Comparison of ENCODE assay signal across 8 cellular contexts in the genomic region with DNA sequence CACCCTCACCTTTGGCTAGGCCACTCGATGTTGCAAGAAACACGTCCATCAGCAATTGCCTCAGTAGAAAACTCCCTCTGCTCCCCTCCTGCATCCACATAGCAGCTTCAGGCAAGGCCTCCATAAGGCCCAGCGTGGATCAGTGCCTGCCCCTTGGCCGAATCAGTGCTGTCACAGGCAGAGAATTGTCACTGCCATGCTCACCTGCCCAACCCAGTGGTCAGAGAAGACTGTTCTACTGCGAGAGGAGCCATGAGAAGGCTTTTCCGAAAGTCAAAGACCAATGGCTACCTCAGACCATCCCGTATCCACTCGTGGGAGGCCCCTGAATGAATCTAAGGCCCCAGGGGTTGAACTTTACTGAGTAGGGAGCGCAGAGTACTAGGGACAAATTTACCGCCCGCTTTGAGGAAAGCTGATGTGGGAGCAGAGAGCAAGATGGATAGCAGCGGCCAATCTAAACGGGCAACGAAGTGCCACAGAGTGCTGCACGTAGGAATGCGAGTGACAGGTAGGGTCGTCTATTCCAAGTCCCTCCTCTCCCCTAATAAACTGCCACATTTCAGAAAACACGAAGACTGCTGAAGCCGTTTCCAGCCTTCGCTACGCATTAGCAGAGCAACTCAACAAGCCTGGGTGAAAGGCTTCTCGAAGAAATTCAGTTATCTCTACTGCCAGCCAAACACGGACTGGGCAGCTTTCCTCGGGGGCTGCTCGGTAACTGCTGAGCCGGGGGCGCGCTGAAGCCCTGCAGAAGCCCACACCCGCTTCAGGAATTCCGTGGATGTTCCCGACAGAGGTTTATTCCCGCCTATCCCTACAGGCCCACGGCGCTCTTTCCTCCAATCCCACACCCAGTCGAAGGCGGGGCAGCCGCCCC. TPM values are rescaled to one million over a fixed set of nuclear protein-coding genes. Genes with fewer than 3 reads are reported as not detected.
DNase-seq lines count a peak whose midpoint lies in the region; ATAC-seq and TF ChIP-seq lines count a peak whose summit lies in the region.

No MANE protein-coding gene starts in this region.

- peak; percentile 9; the same call in 1 of the 2 replicates for TF ChIP-seq CTCF in AG04450 (IDR thresholded peaks at IDR 0.05; ENCODE audit: low read depth, low read length)

- ATAC-seq in GM21717 (IDR thresholded peaks at IDR 0.05; ENCODE audit: unreplicated experiment), result peak; percentile 23
- peak; percentile 72 for ATAC-seq in left lobe of liver
- ATAC-seq in GM18868 (IDR thresholded peaks at IDR 0.05; ENCODE audit: unreplicated experiment), result no peak

- H3K27ac ChIP-seq in AG04450 (ENCODE audit: low read depth, low read length), result peak overlapping the region; percentile 84
- peak overlapping the region; percentile 78 for H3K27ac ChIP-seq in subcutaneous abdominal adipose tissue (ENCODE audit: low read depth, low read length)

- H3K27me3 ChIP-seq in AG04450 (ENCODE audit: control insufficient read depth, insufficient read depth, low read length) (no peaks in the 10 kb centered on the region), subcutaneous abdominal adipose tissue (ENCODE audit: control insufficient read depth in 5 of 5, insufficient read depth in 4 of 5, low read length in 5 of 5) (no peaks in the 10 kb centered on the region)

- H3K9me3 ChIP-seq in AG04450 (ENCODE audit: control insufficient read depth, insufficient read depth, low read length) (peaks cover 9% of the 10 kb centered on the region), subcutaneous abdominal adipose tissue (ENCODE audit: control insufficient read depth in 5 of 5, low read length in 5 of 5) (no peaks in the 10 kb centered on the region)

- DNase-seq in AG04450 (ENCODE audit: low read depth, low spot score) (no peak), NCI-H82 treated with DMSO at 0.1 percent for 48 hours (lab: John Stamatoyannopoulos, UW; ENCODE audit: unreplicated experiment) (peak; percentile 57), cerebellum (ENCODE audit: low spot score) (peak; percentile 77), left lobe of liver (ENCODE audit: low spot score) (no peak)
- DNase-seq in stimulated activated CD4-positive, alpha-beta T cell treated with anti-CD3 and anti-CD28 coated beads, Interleukin-12 subunit alpha, Interleukin-12 subunit beta, amount 100 ng/mL, for 4 hours, result no peak

- H3K9ac ChIP-seq in subcutaneous abdominal adipose tissue (ENCODE audit: low read length in 5 of 5), result peak overlapping the region in 4 of 5 donors; percentile 87 to 93 (median 90)

- peaks cover 3 to 27% (median 23%) of the 10 kb centered on the region in 5 donors for H3K4me1 ChIP-seq in subcutaneous abdominal adipose tissue (ENCODE audit: control insufficient read depth in 5 of 5, insufficient read depth in 5 of 5, low read length in 5 of 5)

- POLR2A ChIA-PET in AG04450 (lab: Yijun Ruan, JAX), result interaction anchor here (0.5 kb wide), 1 partner anchor 195 kb away, joined by 3 read pairs; no protein-coding TSS in a partner anchor

- CTCF ChIA-PET in AG04450 (lab: Charles Lee), result interaction anchor here (0.6 to 0.7 kb wide), 2 partner anchors 43 to 1429 kb away, joined by 3 read pairs; no protein-coding TSS in a partner anchor

- H3K4me3 ChIP-seq in AG04450 (ENCODE audit: low read depth, low read length) (peak overlapping the region; percentile 97), subcutaneous abdominal adipose tissue (ENCODE audit: low read depth in 1 of 5, low read length in 5 of 5) (peak overlapping the region; percentile 86 to 98 (median 96))

- peaks cover 0 to 8% (median 4%) of the 10 kb centered on the region in 5 donors for H3K36me3 ChIP-seq in subcutaneous abdominal adipose tissue (ENCODE audit: control insufficient read depth in 5 of 5, insufficient read depth in 5 of 5, low read length in 5 of 5)

RNA-seq across cellular contexts. Expression of a gene that starts 1.0 kb away (rescaled TPM):
- polyA plus RNA-seq in AG04450 (2011; rRNA removed), result 49.1 and 59.8 TPM in 2 replicates
- polyA minus RNA-seq in AG04450 (2011; rRNA and poly(A)+ RNA removed), result 34.6 and 35.6 TPM in 2 replicates
- 26.9 TPM for total RNA-seq in cerebellum
- total RNA-seq in left lobe of liver, result 17.4 TPM

Comparison
In these comparisons a context has a peak if more than half of its experiments do, and no peak if none do; other contexts are left out.
1. DNase-seq: peak in NCI-H82 treated with DMSO at 0.1 percent for 48 hours (single experiment) and cerebellum (single experiment); none in AG04450 (single experiment), left lobe of liver (single experiment) and stimulated activated CD4-positive, alpha-beta T cell treated with anti-CD3 and anti-CD28 coated beads, Interleukin-12 subunit alpha, Interleukin-12 subunit beta, amount 100 ng/mL, for 4 hours (single experiment).